8 cellular contexts compared by ENCODE assay signal in the genomic region with DNA sequence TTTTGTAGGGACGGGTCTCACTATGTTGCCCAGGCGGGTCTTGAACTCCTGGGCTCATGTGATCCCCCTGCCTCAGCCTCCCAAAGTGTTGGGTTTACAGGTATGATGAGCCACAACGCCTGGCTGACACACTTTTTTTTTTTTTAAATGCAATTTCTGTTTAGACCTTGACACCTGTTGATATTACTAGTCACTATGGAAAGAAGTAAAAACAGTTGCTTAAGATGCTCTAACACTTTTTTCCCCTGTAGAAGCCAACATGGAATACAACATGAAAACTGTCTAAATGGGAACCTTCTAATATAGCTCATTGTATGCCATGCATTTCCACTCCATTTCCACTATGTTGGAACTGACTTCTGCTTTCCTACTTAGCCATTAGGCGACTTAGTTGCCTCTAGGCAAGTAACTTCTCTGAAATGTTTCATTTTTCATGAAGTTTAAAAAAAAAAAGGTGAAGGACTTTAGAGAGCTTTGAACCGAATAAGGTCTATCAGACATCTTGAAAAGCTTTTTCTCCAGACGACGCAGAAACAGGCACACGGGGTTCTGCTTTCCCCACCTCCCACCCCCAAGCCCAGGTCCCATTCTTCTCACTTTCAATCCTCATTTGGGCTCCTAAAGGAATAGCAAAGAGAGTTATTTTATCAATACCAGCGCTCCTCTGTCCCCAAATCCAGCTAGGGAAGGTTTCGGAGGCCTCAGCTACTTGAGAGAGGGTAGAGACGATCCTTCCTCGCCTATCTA. TPM values are rescaled to one million over a fixed set of nuclear protein-coding genes. Genes with fewer than 3 reads are reported as not detected.
A peak's percentile ranks its signal among the peaks of the same experiment; 100 is the strongest.
DNase-seq lines count a peak whose midpoint lies in the region; ATAC-seq and TF ChIP-seq lines count a peak whose summit lies in the region.

No MANE protein-coding gene starts in this region.

- ATAC-seq in HG02852 (IDR thresholded peaks at IDR 0.05; ENCODE audit: unreplicated experiment), result peak; percentile 1

- TF ChIP-seq CTCF in neutrophil (IDR thresholded peaks at IDR 0.05), result no peak

- H3K4me1 ChIP-seq in neutrophil (ENCODE audit: control insufficient read depth in 1 of 2, insufficient read depth in 1 of 2, low read depth in 1 of 2, low read length in 1 of 2), result peaks cover 31 to 46% of the 10 kb centered on the region in 2 experiments

- H3K4me3 ChIP-seq in neutrophil (ENCODE audit: low read depth in 1 of 2, low read length in 1 of 2), result peak overlapping the region; percentile 90 to 97

- no peaks in the 10 kb centered on the region for H3K27me3 ChIP-seq in neutrophil

- H3K36me3 ChIP-seq in neutrophil, result no peaks in the 10 kb centered on the region

- H3K27ac ChIP-seq in neutrophil, result peak overlapping the region; percentile 91

- no peaks in the 10 kb centered on the region for H3K9me3 ChIP-seq in neutrophil

- DNase-seq in DMS 273 (lab: John Stamatoyannopoulos, UW; ENCODE audit: unreplicated experiment) (peak; percentile 64), DMS 273 treated with DMSO at 0.1 percent for 48 hours (lab: John Stamatoyannopoulos, UW) (no peak), SW480 (ENCODE audit: low spot score) (peak; percentile 41), fibroblast of gingiva (ENCODE audit: low read depth) (peak; percentile 3), H4 (ENCODE audit: low spot score) (no peak), 8988T (no peak)

RNA-seq across cellular contexts. Expression of gene DR1, which starts 0.6 kb away (rescaled TPM):
- total RNA-seq in H4 (2014; rRNA removed; shearing (Covaris generic)), result 24.9 and 27.7 TPM in 2 replicates

Comparison
In these comparisons a context has a peak if more than half of its experiments do, and no peak if none do; other contexts are left out.
1. DNase-seq: peak in DMS 273 (single experiment), SW480 (single experiment) and fibroblast of gingiva (single experiment); none in DMS 273 treated with DMSO at 0.1 percent for 48 hours (single experiment), H4 (single experiment) and 8988T (single experiment).